In the genomic region with DNA sequence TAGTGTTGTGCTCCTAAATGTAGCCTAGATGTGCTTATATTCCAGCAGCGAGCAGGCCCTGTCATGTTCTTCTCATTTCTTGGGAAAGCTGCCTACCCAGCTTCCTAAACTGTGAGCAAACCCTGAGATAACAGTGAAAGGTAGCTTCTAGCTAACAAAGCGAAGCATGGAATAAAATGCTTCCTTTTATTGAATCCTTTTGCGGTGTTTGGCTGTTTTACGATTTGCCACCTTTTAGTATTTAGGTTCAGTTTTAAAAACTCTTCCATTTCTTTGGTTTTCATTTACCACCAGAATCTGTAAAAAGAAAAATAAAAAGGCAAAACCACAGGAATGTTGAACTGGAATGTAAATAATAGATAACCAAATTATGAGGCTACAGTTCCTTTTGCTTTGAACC, we compare ENCODE assay signal across 20 cellular contexts. TPM values are rescaled to one million over a fixed set of nuclear protein-coding genes. Genes with fewer than 3 reads are reported as not detected.
DNase-seq lines count a peak whose midpoint lies in the region; ATAC-seq and TF ChIP-seq lines count a peak whose summit lies in the region.
"Had no signal": no experiment of that assay in that cellular context is flagged by ENCODE, and none has a peak within 500 bp of the region (broad histone marks: within the 10 kb centered on the region; RNA-seq: fewer than 3 reads in every experiment).

No MANE protein-coding gene starts in this region.

- intact Hi-C loops in MCF 10A (cut with micrococcal nuclease) (no loop called here), breast epithelium (cut with DNase I; ENCODE audit: low total_unique reads) (no loop called here), transverse colon (cut with DNase I; ENCODE audit: low total_unique reads) (no loop called here), left lung (cut with DNase I) (no loop called here)

- peak; percentile 59 for DNase-seq in MCF 10A (ENCODE audit: unreplicated experiment)
- DNase-seq in breast epithelium (ENCODE audit: low spot score in 2 of 2): no peak
- peak in 1 of 2 experiments; percentile 68 for DNase-seq in SJSA1 (ENCODE audit: low read depth in 1 of 2, low spot score in 2 of 2)
- DNase-seq in fibroblast of the aortic adventitia (ENCODE audit: low read depth): peak; percentile 21
- no peak for DNase-seq in transverse colon
- DNase-seq in left lung: no peak
- DNase-seq: 8988T; activated CD4-positive, alpha-beta T cell treated with anti-CD3 and anti-CD28 coated beads for 1 hour; activated naive CD4-positive, alpha-beta T cell; DMS79; foreskin fibroblast; naive thymus-derived CD8-positive, alpha-beta T cell; NCI-H1694; NCI-H446; SHP77; upper lobe of right lung had no signal

- H3K4me1 ChIP-seq in breast epithelium: peaks cover 0 to 4% of the 10 kb centered on the region in 2 donors
- peaks cover 36% of the 10 kb centered on the region for H3K4me1 ChIP-seq in SJSA1 (replicated peaks)
- peaks cover 0 to 59% (median 31%) of the 10 kb centered on the region in 4 donors for H3K4me1 ChIP-seq in transverse colon
- peaks cover 0 to 4% of the 10 kb centered on the region in 2 donors for H3K4me1 ChIP-seq in left lung

- POLR2A ChIA-PET in MCF 10A (lab: Yijun Ruan, JAX): interaction anchor here (1.1 to 4.0 kb wide), 6 partner anchors 9 to 146 kb away, joined by 3 to 53 read pairs (median 5); partner anchors contain the start of gene YARS2

- no peak overlapping the region for H3K27ac ChIP-seq in breast epithelium
- H3K27ac ChIP-seq in SJSA1: peak overlapping the region; percentile 76
- H3K27ac ChIP-seq in transverse colon: peak overlapping the region; percentile 44 to 71 (median 60)
- H3K27ac ChIP-seq in left lung: no peak overlapping the region
- H3K27ac ChIP-seq: upper lobe of right lung had no signal

- no peaks in the 10 kb centered on the region for H3K9me3 Mint-ChIP-seq in MCF 10A (ENCODE audit: unreplicated experiment)

- H3K27me3 ChIP-seq in breast epithelium (no peaks in the 10 kb centered on the region), SJSA1 (replicated peaks) (no peaks in the 10 kb centered on the region), transverse colon (no peaks in the 10 kb centered on the region), left lung (peaks cover 9 to 33% of the 10 kb centered on the region in 2 donors)

- in situ Hi-C loops in transverse colon (cut with MboI; ENCODE audit: low pct_ligation_motif_present in 1 of 4, low pct_unique_long_range_greater_than_20kb in 1 of 4, low sequenced_read_pairs in 3 of 4): loop anchor here in 3 of 4 donors (25.0 kb wide), 2 partner anchors 111 to 139 kb away; partner anchors contain the start of gene YARS2 (in 2 of the 3)

- H3K36me3 Mint-ChIP-seq in MCF 10A (ENCODE audit: insufficient read depth, unreplicated experiment): no peaks in the 10 kb centered on the region
- H3K36me3 Mint-ChIP-seq: CD14-positive monocyte; naive thymus-derived CD8-positive, alpha-beta T cell; stimulated activated memory B cell treated with anti-CD40 and anti-IgM and Interleukin-4, amounts not matched to agents 10 μg/mL and 1 μg/mL and 100 μg/mL, for 72 hours had no signal

- TF ChIP-seq CTCF in MCF 10A (IDR thresholded peaks at IDR 0.05; ENCODE audit: unreplicated experiment) (no peak), breast epithelium (IDR thresholded peaks at IDR 0.05) (no peak), fibroblast of the aortic adventitia (IDR thresholded peaks at IDR 0.05; ENCODE audit: insufficient read depth, low read length) (no peak), transverse colon (IDR thresholded peaks at IDR 0.05) (no peak), left lung (IDR thresholded peaks at IDR 0.05) (no peak)

- H3K9me3 ChIP-seq in breast epithelium: no peaks in the 10 kb centered on the region
- H3K9me3 ChIP-seq in SJSA1 (replicated peaks): no peaks in the 10 kb centered on the region
- H3K9me3 ChIP-seq in transverse colon: no peaks in the 10 kb centered on the region
- H3K9me3 ChIP-seq in left lung: no peaks in the 10 kb centered on the region
- H3K9me3 ChIP-seq: upper lobe of right lung had no signal

- BruUV-seq in MCF 10A (replicated peaks; lab: Mats Ljungman, UMichigan): no TSS peak

- H3K27ac Mint-ChIP-seq in MCF 10A (ENCODE audit: low read depth, unreplicated experiment): peak overlapping the region; percentile 71
- H3K27ac Mint-ChIP-seq: stimulated activated memory B cell treated with anti-CD40 and anti-IgM and Interleukin-4, amounts not matched to agents 10 μg/mL and 1 μg/mL and 100 μg/mL, for 72 hours had no signal

- peaks cover 22% of the 10 kb centered on the region for H3K4me1 Mint-ChIP-seq in MCF 10A (ENCODE audit: insufficient read depth, unreplicated experiment)

- H3K27me3 Mint-ChIP-seq in MCF 10A (ENCODE audit: insufficient read depth, unreplicated experiment): no peaks in the 10 kb centered on the region

- no peaks in the 10 kb centered on the region for H3K36me3 ChIP-seq in breast epithelium
- no peaks in the 10 kb centered on the region for H3K36me3 ChIP-seq in SJSA1
- no peaks in the 10 kb centered on the region for H3K36me3 ChIP-seq in transverse colon
- no peaks in the 10 kb centered on the region for H3K36me3 ChIP-seq in left lung
- H3K36me3 ChIP-seq: upper lobe of right lung had no signal

- H3K4me3 Mint-ChIP-seq in MCF 10A (ENCODE audit: unreplicated experiment): no peak overlapping the region
- H3K4me3 Mint-ChIP-seq: CD14-positive monocyte; naive thymus-derived CD8-positive, alpha-beta T cell; stimulated activated memory B cell treated with anti-CD40 and anti-IgM and Interleukin-4, amounts not matched to agents 10 μg/mL and 1 μg/mL and 100 μg/mL, for 72 hours had no signal

- CTCF ChIA-PET in MCF 10A (lab: Yijun Ruan, JAX): interaction anchor here (0.8 to 3.2 kb wide), 6 partner anchors 8 to 146 kb away, joined by 3 to 20 read pairs (median 6); partner anchors contain the start of gene YARS2

- H3K4me3 ChIP-seq in breast epithelium: no peak overlapping the region
- H3K4me3 ChIP-seq in SJSA1: no peak overlapping the region
- H3K4me3 ChIP-seq in fibroblast of the aortic adventitia (ENCODE audit: low read depth, low read length): no peak overlapping the region
- no peak overlapping the region for H3K4me3 ChIP-seq in transverse colon
- H3K4me3 ChIP-seq in left lung: no peak overlapping the region
- H3K4me3 ChIP-seq: upper lobe of right lung had no signal

- no peak for ATAC-seq in HG03045 (IDR thresholded peaks at IDR 0.05; ENCODE audit: unreplicated experiment)
- no peak for ATAC-seq in left lung
- ATAC-seq in GM18517 (IDR thresholded peaks at IDR 0.05; ENCODE audit: unreplicated experiment): no peak
- ATAC-seq: naive thymus-derived CD8-positive, alpha-beta T cell; stimulated activated memory B cell treated with anti-CD40 and anti-IgM and Interleukin-4, amounts not matched to agents 10 μg/mL and 1 μg/mL and 100 μg/mL, for 72 hours; upper lobe of right lung had no signal

- TF ChIP-seq POLR2A in breast epithelium (IDR thresholded peaks at IDR 0.05): no peak
- no peak for TF ChIP-seq POLR2A in transverse colon (IDR thresholded peaks at IDR 0.05)

- 45 to 51% methylated on average over 4 of the region's 4 CpGs for WGBS in transverse colon (ENCODE audit: low coverage in 1 of 2), 2 donors

- no peak for TF ChIP-seq EP300 in transverse colon (IDR thresholded peaks at IDR 0.05; ENCODE audit: low read depth)

RNA-seq across cellular contexts. Expression of gene PKP2, which starts 5.0 kb away (rescaled TPM):
- 58.5 and 88.0 TPM in 2 replicates for total RNA-seq in MCF 10A (2022)
- 10 to 100 TPM; 28.5 to 39.2 (median 32.5) TPM for total RNA-seq in breast epithelium
- total RNA-seq in SJSA1 (2014; rRNA removed; shearing (Covaris generic)): 28.6 and 29.9 TPM in 2 replicates
- 0.45 and 16.1 TPM in 2 replicates for total RNA-seq in fibroblast of the aortic adventitia (ENCODE audit: low replicate concordance)
- 100 to 1,000 TPM in 3 of 4 donors, 10 to 100 TPM in 1; 92.0 to 253 (median 108) TPM for total RNA-seq in transverse colon
- total RNA-seq in left lung: 1 to 10 TPM; 1.5 to 2.2 TPM
- total RNA-seq: naive thymus-derived CD8-positive, alpha-beta T cell had no signal

Comparison
In these comparisons a context has a peak if more than half of its experiments do, and no peak if none do; other contexts are left out.
1. DNase-seq: peak in MCF 10A (single experiment) and fibroblast of the aortic adventitia (single experiment); none in breast epithelium (0 of 2), transverse colon (single experiment) and left lung (0 of 2).
2. H3K27ac ChIP-seq: peak in SJSA1 (single experiment) and transverse colon (4 of 4); none in breast epithelium (0 of 2) and left lung (0 of 2).